ENCODE assay signal across 28 cellular contexts in the genomic region with DNA sequence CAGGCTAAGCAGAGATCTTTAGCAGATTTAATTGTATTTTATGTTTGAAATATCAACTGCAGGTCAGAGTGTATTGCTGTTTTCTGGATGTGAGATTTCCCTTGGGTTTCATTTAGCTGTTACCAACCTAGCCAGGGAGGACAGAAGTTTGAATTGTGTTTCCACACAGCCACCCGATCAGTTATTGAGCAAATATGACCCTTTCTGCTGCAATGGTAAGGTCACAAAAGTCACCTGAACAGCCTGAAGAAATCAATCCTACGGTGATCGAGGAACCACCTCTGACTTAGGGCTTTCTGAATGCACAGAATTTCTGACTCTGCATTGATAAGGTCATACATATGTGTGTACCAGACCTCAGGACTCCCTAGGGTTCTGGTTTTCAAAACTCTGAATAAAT.
"Had no signal": no experiment of that assay in that cellular context is flagged by ENCODE, and none has a peak within 500 bp of the region (broad histone marks: within the 10 kb centered on the region; RNA-seq: fewer than 3 reads in every experiment).

No MANE protein-coding gene starts in this region.

- H3K4me3 ChIP-seq: adrenal gland, body of pancreas, colonic mucosa had no signal

- FAIRE-seq: endometrium, endothelial cell of umbilical vein, frontal cortex had no signal

- H3K27me3 Mint-ChIP-seq: activated CD8-positive, alpha-beta memory T cell treated with anti-CD3 and anti-CD28 coated beads, Interleukin-2, amount 10 ng/mL, durations not matched to agents 7 days and 5 days; activated naive CD4-positive, alpha-beta T cell treated with anti-CD3 and anti-CD28 coated beads, Interleukin-2, amount 50 U/mL, for 24 hours; activated naive CD8-positive, alpha-beta T cell treated with anti-CD3 and anti-CD28 coated beads, Interleukin-2, amount 50 U/mL, for 24 hours had no signal

- H3K9me3 Mint-ChIP-seq: activated CD4-positive, alpha-beta memory T cell treated with anti-CD3 and anti-CD28 coated beads for 36 hours; activated naive CD4-positive, alpha-beta T cell treated with anti-CD3 and anti-CD28 coated beads for 36 hours; activated naive CD4-positive, alpha-beta T cell treated with anti-CD3 and anti-CD28 coated beads, Interleukin-2, amount 50 U/mL, for 24 hours; activated naive CD8-positive, alpha-beta T cell treated with anti-CD3 and anti-CD28 coated beads for 36 hours; activated naive CD8-positive, alpha-beta T cell treated with anti-CD3 and anti-CD28 coated beads, Interleukin-2, amount 50 U/mL, for 24 hours; activated T-helper 1 cell treated with anti-CD3 and anti-CD28 coated beads, Interleukin-12 subunit alpha, Interleukin-12 subunit beta, Interleukin-2, Interleukin-4 antibody, amounts not matched to agents 30 ng/mL and 10 ng/mL and 1 ng/mL, durations not matched to agents 14 hours and 24 hours and 36 hours; activated T-helper 2 cell treated with anti-CD3 and anti-CD28 coated beads, Interferon-gamma antibody, Interleukin-2, Interleukin-4, amounts not matched to agents 10 μg/mL and 5 μg/mL and 100 μg/mL, durations not matched to agents 14 hours and 24 hours and 36 hours had no signal

- H3K4me1 ChIP-seq: colonic mucosa had no signal

- H3K36me3 Mint-ChIP-seq: activated CD4-positive, alpha-beta memory T cell treated with anti-CD3 and anti-CD28 coated beads for 36 hours; activated CD8-positive, alpha-beta memory T cell treated with anti-CD3 and anti-CD28 coated beads, Interleukin-2, amount 10 ng/mL, durations not matched to agents 7 days and 5 days; activated naive CD4-positive, alpha-beta T cell treated with anti-CD3 and anti-CD28 coated beads, Interleukin-2, amount 50 U/mL, for 24 hours; activated naive CD8-positive, alpha-beta T cell treated with anti-CD3 and anti-CD28 coated beads for 36 hours had no signal

- DNase-seq: activated CD4-positive, alpha-beta memory T cell treated with anti-CD3 and anti-CD28 coated beads for 36 hours; activated CD4-positive, alpha-beta T cell treated with anti-CD3 and anti-CD28 coated beads for 1 hour; activated CD4-positive, alpha-beta T cell treated with anti-CD3 and anti-CD28 coated beads for 4 hours; activated CD8-positive, alpha-beta memory T cell treated with anti-CD3 and anti-CD28 coated beads, Interleukin-2, amount 10 ng/mL, durations not matched to agents 7 days and 5 days; activated CD8-positive, alpha-beta memory T cell treated with anti-CD3 and anti-CD28 coated beads, Interleukin-2, amount 50 U/mL, for 4 hours; activated CD8-positive, alpha-beta T cell treated with anti-CD3 and anti-CD28 coated beads, Interleukin-2, amount 10 ng/mL, durations not matched to agents 7 days and 5 days; activated effector memory CD4-positive, alpha-beta T cell treated with anti-CD3 and anti-CD28 coated beads, Interleukin-2, amount 50 U/mL, for 16 hours; activated naive CD4-positive, alpha-beta T cell treated with anti-CD3 and anti-CD28 coated beads for 36 hours; activated naive CD8-positive, alpha-beta T cell treated with anti-CD3 and anti-CD28 coated beads for 36 hours; activated naive CD8-positive, alpha-beta T cell treated with anti-CD3 and anti-CD28 coated beads, Interleukin-2, amount 50 U/mL, for 24 hours; activated T-cell treated with anti-CD3 and anti-CD28 coated beads, Interleukin-2, amount 50 U/mL, for 1 hour; activated T-cell treated with anti-CD3 and anti-CD28 coated beads, Interleukin-2, amount 50 U/mL, for 48 hours; adrenal gland; amygdala; aorta; body of pancreas; caudate nucleus; colonic mucosa; effector CD8-positive, alpha-beta T cell; foreskin fibroblast; T-helper 2 cell had no signal

- H3K27ac Mint-ChIP-seq: activated CD4-positive, alpha-beta memory T cell treated with anti-CD3 and anti-CD28 coated beads for 36 hours; activated CD8-positive, alpha-beta memory T cell treated with anti-CD3 and anti-CD28 coated beads, Interleukin-2, amount 10 ng/mL, durations not matched to agents 7 days and 5 days; activated CD8-positive, alpha-beta T cell treated with anti-CD3 and anti-CD28 coated beads, Interleukin-2, amount 10 ng/mL, durations not matched to agents 7 days and 5 days; activated naive CD4-positive, alpha-beta T cell treated with anti-CD3 and anti-CD28 coated beads for 36 hours; activated naive CD4-positive, alpha-beta T cell treated with anti-CD3 and anti-CD28 coated beads, Interleukin-2, amount 50 U/mL, for 24 hours; activated naive CD8-positive, alpha-beta T cell treated with anti-CD3 and anti-CD28 coated beads for 36 hours; activated naive CD8-positive, alpha-beta T cell treated with anti-CD3 and anti-CD28 coated beads, Interleukin-2, amount 50 U/mL, for 24 hours; activated T-helper 1 cell treated with anti-CD3 and anti-CD28 coated beads, Interleukin-12 subunit alpha, Interleukin-12 subunit beta, Interleukin-2, Interleukin-4 antibody, amounts not matched to agents 30 ng/mL and 10 ng/mL and 1 ng/mL, durations not matched to agents 14 hours and 24 hours and 36 hours; activated T-helper 2 cell treated with anti-CD3 and anti-CD28 coated beads, Interferon-gamma antibody, Interleukin-2, Interleukin-4, amounts not matched to agents 10 μg/mL and 5 μg/mL and 100 μg/mL, durations not matched to agents 14 hours and 24 hours and 36 hours had no signal

- H3K36me3 ChIP-seq: adrenal gland, colonic mucosa had no signal

- H3K9me3 ChIP-seq: adrenal gland, body of pancreas, colonic mucosa had no signal

- H3K27ac ChIP-seq: adrenal gland, body of pancreas, colonic mucosa had no signal

- H3K4me3 Mint-ChIP-seq: activated CD4-positive, alpha-beta memory T cell treated with anti-CD3 and anti-CD28 coated beads for 36 hours; activated CD8-positive, alpha-beta memory T cell treated with anti-CD3 and anti-CD28 coated beads, Interleukin-2, amount 10 ng/mL, durations not matched to agents 7 days and 5 days; activated CD8-positive, alpha-beta T cell treated with anti-CD3 and anti-CD28 coated beads, Interleukin-2, amount 10 ng/mL, durations not matched to agents 7 days and 5 days; activated naive CD4-positive, alpha-beta T cell treated with anti-CD3 and anti-CD28 coated beads for 36 hours; activated naive CD4-positive, alpha-beta T cell treated with anti-CD3 and anti-CD28 coated beads, Interleukin-2, amount 50 U/mL, for 24 hours; activated naive CD8-positive, alpha-beta T cell treated with anti-CD3 and anti-CD28 coated beads for 36 hours; activated naive CD8-positive, alpha-beta T cell treated with anti-CD3 and anti-CD28 coated beads, Interleukin-2, amount 50 U/mL, for 24 hours; activated T-helper 1 cell treated with anti-CD3 and anti-CD28 coated beads, Interleukin-12 subunit alpha, Interleukin-12 subunit beta, Interleukin-2, Interleukin-4 antibody, amounts not matched to agents 30 ng/mL and 10 ng/mL and 1 ng/mL, durations not matched to agents 14 hours and 24 hours and 36 hours had no signal

- ATAC-seq: activated CD8-positive, alpha-beta memory T cell treated with anti-CD3 and anti-CD28 coated beads, Interleukin-2, amount 10 ng/mL, durations not matched to agents 7 days and 5 days; activated CD8-positive, alpha-beta T cell treated with anti-CD3 and anti-CD28 coated beads, Interleukin-2, amount 10 ng/mL, durations not matched to agents 7 days and 5 days; activated naive CD8-positive, alpha-beta T cell treated with anti-CD3 and anti-CD28 coated beads, Interleukin-2, amount 50 U/mL, for 24 hours; body of pancreas; esophagus mucosa had no signal

- H3K27me3 ChIP-seq: adrenal gland, body of pancreas, colonic mucosa had no signal
